ENCODE assay signal across 30 cellular contexts in the genomic region with DNA sequence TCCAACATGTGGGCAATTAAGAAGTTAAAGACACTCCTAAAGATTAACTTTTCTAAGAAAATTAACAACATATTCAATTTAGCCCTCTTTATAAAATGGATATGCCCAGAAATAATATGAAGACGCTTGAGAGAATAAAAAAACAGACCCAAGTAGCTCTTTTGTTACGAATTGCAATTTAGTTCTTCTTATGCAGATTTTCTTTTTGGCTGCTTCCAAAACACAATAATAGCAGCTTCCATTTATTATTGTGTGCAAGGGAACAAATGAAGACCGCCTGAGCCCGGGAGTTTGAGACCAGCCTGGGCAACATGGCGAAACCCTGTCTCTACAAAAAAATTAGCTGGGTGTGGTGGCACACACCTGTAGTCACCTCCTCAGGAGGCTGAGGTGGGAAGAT. TPM values are rescaled to one million over a fixed set of nuclear protein-coding genes. Genes with fewer than 3 reads are reported as not detected.
A peak's percentile ranks its signal among the peaks of the same experiment; 100 is the strongest.
DNase-seq lines count a peak whose midpoint lies in the region; ATAC-seq, FAIRE-seq and TF ChIP-seq lines count a peak whose summit lies in the region.
"Had no signal": no experiment of that assay in that cellular context is flagged by ENCODE, and none has a peak within 500 bp of the region (broad histone marks: within the 10 kb centered on the region; RNA-seq: fewer than 3 reads in every experiment).

No MANE protein-coding gene starts in this region.

- no peak overlapping the region for H3K4me2 ChIP-seq in GM23248 (ENCODE audit: unreplicated experiment)
- no peak overlapping the region for H3K4me2 ChIP-seq in IMR-90 (ENCODE audit: low read depth, low read length)
- no peak overlapping the region for H3K4me2 ChIP-seq in endothelial cell of umbilical vein (ENCODE audit: insufficient read depth, low read length)
- H3K4me2 ChIP-seq: PC-9 had no signal

- H4K91ac ChIP-seq in IMR-90 (ENCODE audit: insufficient read depth, low read depth, low read length), result peak overlapping the region; percentile 90

- no peak for TF ChIP-seq RAD21 in IMR-90 (IDR thresholded peaks at IDR 0.05; ENCODE audit: low read length)

- H3K4me3 Mint-ChIP-seq in activated CD4-positive, alpha-beta memory T cell treated with anti-CD3 and anti-CD28 coated beads for 36 hours, result no peak overlapping the region
- H3K4me3 Mint-ChIP-seq: CD14-positive monocyte; CD8-positive, alpha-beta memory T cell; H9; T-helper 17 cell had no signal

- no peak overlapping the region; the same call in 1 of the 2 replicates for H3K23ac ChIP-seq in IMR-90 (ENCODE audit: low read depth, low read length)

- H3K79me1 ChIP-seq in IMR-90 (ENCODE audit: low read depth in 1 of 2, low read length in 2 of 2), result peaks cover 25 to 66% of the 10 kb centered on the region in 2 experiments

- peak overlapping the region; percentile 98 for H3K27ac ChIP-seq in GM23248
- 0 out of 2 replicates have a peak overlapping the region, but pooled peaks have one; percentile 13 for H3K27ac ChIP-seq in IMR-90 (ENCODE audit: insufficient read depth, low read length)
- H3K27ac ChIP-seq in endothelial cell of umbilical vein (ENCODE audit: insufficient read depth, low read depth, low read length), result peak overlapping the region; percentile 14
- H3K27ac ChIP-seq: HL-60, SK-N-MC had no signal

- peaks cover 90% of the 10 kb centered on the region for H3F3A ChIP-seq in GM23248 (ENCODE audit: insufficient read depth)

- H3K79me2 ChIP-seq in GM23248 (ENCODE audit: insufficient read depth), result peaks cover 68% of the 10 kb centered on the region
- peaks cover 31% of the 10 kb centered on the region for H3K79me2 ChIP-seq in endothelial cell of umbilical vein (ENCODE audit: control insufficient read depth, insufficient read depth, low read length)

- in situ Hi-C loops in GM23248 (cut with MboI) (no loop called here), IMR-90 (cut with MboI; ENCODE audit: low sequenced_read_pairs) (no loop called here)

- CTCF ChIA-PET in IMR-90 (lab: Yijun Ruan, JAX), result no interaction called here
- CTCF ChIA-PET in endothelial cell of umbilical vein (lab: Charles Lee), result no interaction called here
- CTCF ChIA-PET in activated CD4-positive, alpha-beta memory T cell treated with anti-CD3 and anti-CD28 coated beads for 36 hours (lab: Charles Lee), result no interaction called here

- H3K27ac Mint-ChIP-seq in activated CD4-positive, alpha-beta memory T cell treated with anti-CD3 and anti-CD28 coated beads for 36 hours, result no peak overlapping the region
- H3K27ac Mint-ChIP-seq: CD14-positive monocyte; CD8-positive, alpha-beta memory T cell; H9; T-helper 17 cell had no signal

- no peak overlapping the region for H2AK9ac ChIP-seq in IMR-90 (replicated peaks; ENCODE audit: low read depth, low read length, poor library complexity)

- H4K20me1 ChIP-seq in GM23248 (ENCODE audit: insufficient read depth) (no peaks in the 10 kb centered on the region), IMR-90 (ENCODE audit: insufficient read depth, low read length) (no peaks in the 10 kb centered on the region), endothelial cell of umbilical vein (replicated peaks; ENCODE audit: control insufficient read depth, extremely low read depth, insufficient read depth, low read length) (no peaks in the 10 kb centered on the region)

- H2AFZ ChIP-seq in GM23248 (no peak overlapping the region), IMR-90 (replicated peaks; ENCODE audit: low read length, poor library complexity) (no peak overlapping the region), endothelial cell of umbilical vein (ENCODE audit: low read depth, low read length) (no peak overlapping the region)
- H2AFZ ChIP-seq: PC-9 had no signal

- H3K9ac ChIP-seq in GM23248, result no peak overlapping the region
- no peak overlapping the region for H3K9ac ChIP-seq in IMR-90 (ENCODE audit: low read depth, low read length)
- H3K9ac ChIP-seq in endothelial cell of umbilical vein (replicated peaks; ENCODE audit: extremely low read depth, insufficient read depth, low read length), result no peak overlapping the region

- H3K14ac ChIP-seq in IMR-90 (replicated peaks; ENCODE audit: low read depth, low read length), result peak overlapping the region; percentile 65; the same call in 1 of the 2 replicates

- H3K9me1 ChIP-seq in IMR-90 (ENCODE audit: insufficient read depth, low read length) (peaks cover 13% of the 10 kb centered on the region), endothelial cell of umbilical vein (replicated peaks; ENCODE audit: control insufficient read depth, extremely low read depth, insufficient read depth, low read length) (no peaks in the 10 kb centered on the region)

- no peaks in the 10 kb centered on the region for H3K9me2 ChIP-seq in GM23248 (ENCODE audit: insufficient read depth)

- TF ChIP-seq POLR2A in IMR-90 (IDR thresholded peaks at IDR 0.05; ENCODE audit: low read depth, low read length), result no peak
- TF ChIP-seq POLR2A in endothelial cell of umbilical vein (IDR thresholded peaks at IDR 0.05; ENCODE audit: low read depth, low read length), result no peak

- POLR2A ChIA-PET in IMR-90 (lab: Charles Lee; ENCODE audit: unreplicated experiment) (no interaction called here), endothelial cell of umbilical vein (lab: Charles Lee) (no interaction called here)
- POLR2A ChIA-PET in activated CD4-positive, alpha-beta memory T cell treated with anti-CD3 and anti-CD28 coated beads for 36 hours (lab: Charles Lee), result no interaction called here

- H3K4me3 ChIP-seq in GM23248 (no peak overlapping the region), IMR-90 (ENCODE audit: insufficient read depth, low read depth, low read length) (no peak overlapping the region), endothelial cell of umbilical vein (replicated peaks in 1 of 3; ENCODE audit: insufficient read depth in 1 of 3, low read depth in 1 of 3, low read length in 3 of 3) (no peak overlapping the region)
- H3K4me3 ChIP-seq: PC-9, SK-N-MC had no signal

- peak overlapping the region; percentile 98 for H3K4ac ChIP-seq in IMR-90 (ENCODE audit: low read depth, low read length)

- no peak for TF ChIP-seq CTCF in IMR-90 (conservative IDR thresholded peaks at IDR 0.05; ENCODE audit: low read depth, low read length)
- TF ChIP-seq CTCF in endothelial cell of umbilical vein (IDR thresholded peaks at IDR 0.05; ENCODE audit: extremely low read depth in 1 of 2, insufficient read depth in 1 of 2, low read depth in 1 of 2, low read length in 2 of 2), result no peak

- H4K8ac ChIP-seq in IMR-90 (ENCODE audit: low read depth in 2 of 2, low read length in 2 of 2), result peak overlapping the region in 1 of 2 experiments; percentile 85; a peak in 2 of 4 replicates

- FAIRE-seq in endothelial cell of umbilical vein (lab: Jason Lieb, UNC), result no peak
- FAIRE-seq: GM12892, GM19239 had no signal

- no peaks in the 10 kb centered on the region for H3K27me3 ChIP-seq in GM23248 (replicated peaks; ENCODE audit: insufficient read depth)
- no peaks in the 10 kb centered on the region for H3K27me3 ChIP-seq in IMR-90 (ENCODE audit: control insufficient read depth, insufficient read depth, low read length)
- H3K27me3 ChIP-seq in endothelial cell of umbilical vein (ENCODE audit: control insufficient read depth in 2 of 2, insufficient read depth in 2 of 2, low read length in 2 of 2), result no peaks in the 10 kb centered on the region
- H3K27me3 ChIP-seq: BE2C had no signal

- H3K36me3 Mint-ChIP-seq in activated CD4-positive, alpha-beta memory T cell treated with anti-CD3 and anti-CD28 coated beads for 36 hours, result no peaks in the 10 kb centered on the region
- H3K36me3 Mint-ChIP-seq: CD14-positive monocyte had no signal

- H3K9me3 Mint-ChIP-seq in activated CD4-positive, alpha-beta memory T cell treated with anti-CD3 and anti-CD28 coated beads for 36 hours, result no peaks in the 10 kb centered on the region
- H3K9me3 Mint-ChIP-seq: CD14-positive monocyte had no signal

- peaks cover 5% of the 10 kb centered on the region for H3K36me3 ChIP-seq in GM23248 (ENCODE audit: low read depth)
- 0 out of 2 replicates have a peak, but pooled peaks cover 1% of the 10 kb centered on the region for H3K36me3 ChIP-seq in IMR-90 (ENCODE audit: control insufficient read depth, insufficient read depth, low read length)
- H3K36me3 ChIP-seq in endothelial cell of umbilical vein (ENCODE audit: control insufficient read depth in 2 of 2, extremely low read depth in 1 of 2, insufficient read depth in 2 of 2, low read length in 2 of 2), result no peaks in the 10 kb centered on the region
- H3K36me3 ChIP-seq: BE2C had no signal

- H3K9me3 ChIP-seq in GM23248 (ENCODE audit: low read depth), result no peaks in the 10 kb centered on the region
- H3K9me3 ChIP-seq in IMR-90 (ENCODE audit: control insufficient read depth, insufficient read depth, low read length), result no peaks in the 10 kb centered on the region
- no peaks in the 10 kb centered on the region for H3K9me3 ChIP-seq in endothelial cell of umbilical vein (replicated peaks; ENCODE audit: control insufficient read depth, insufficient read depth, low read length)
- H3K9me3 ChIP-seq: BE2C had no signal

- DNase-seq in GM23248 (no peak), IMR-90 (no peak), endothelial cell of umbilical vein (ENCODE audit: low read depth, low spot score) (no peak), GOT3 (lab: John Stamatoyannopoulos, UW) (no peak), NCI-H1436 treated with DMSO at 0.1 percent for 48 hours (lab: John Stamatoyannopoulos, UW) (no peak)
- DNase-seq in activated CD4-positive, alpha-beta memory T cell treated with anti-CD3 and anti-CD28 coated beads for 36 hours, result no peak
- DNase-seq: ACHN; BE2C; CD8-positive, alpha-beta memory T cell; DMS153; DND-41; H9; Karpas-422; MV-4-11; NCI-H1105; NCI-H146; NCI-H1930; NCI-H446 treated with DMSO at 0.1 percent for 48 hours; NCI-H526; NK-92 treated with Interleukin-12 subunit alpha and Interleukin-12 subunit beta, amount 100 ng/mL, for 24 hours; PC-9; RPMI8226; SHP77; T-helper 17 cell had no signal

- H3K27me3 Mint-ChIP-seq in activated CD4-positive, alpha-beta memory T cell treated with anti-CD3 and anti-CD28 coated beads for 36 hours, result peaks cover 21% of the 10 kb centered on the region

- H2BK15ac ChIP-seq in IMR-90 (ENCODE audit: low read depth, low read length), result peak overlapping the region; percentile 78; the same call in 1 of the 3 replicates

- peaks cover 84% of the 10 kb centered on the region for H3K4me1 ChIP-seq in GM23248 (ENCODE audit: insufficient read depth)
- peaks cover 36% of the 10 kb centered on the region for H3K4me1 ChIP-seq in IMR-90 (ENCODE audit: control insufficient read depth, insufficient read depth, low read length)
- H3K4me1 ChIP-seq in endothelial cell of umbilical vein (ENCODE audit: control insufficient read depth, extremely low read depth, insufficient read depth, low read length), result peaks cover 83% of the 10 kb centered on the region
- H3K4me1 ChIP-seq: BE2C had no signal

- intact Hi-C loops in IMR-90 (cut with micrococcal nuclease) (no loop called here), endothelial cell of umbilical vein (cut with micrococcal nuclease) (loop anchor here (5.0 kb wide), 1 partner anchor 755 kb away; a partner anchor contains a TSS)
- intact Hi-C loops in activated CD4-positive, alpha-beta memory T cell treated with anti-CD3 and anti-CD28 coated beads for 36 hours (cut with micrococcal nuclease), result no loop called here

- H2BK120ac ChIP-seq in IMR-90 (ENCODE audit: low read depth, low read length), result peak overlapping the region; percentile 99

- peak overlapping the region; percentile 98 for H2AK5ac ChIP-seq in IMR-90 (ENCODE audit: low read depth, low read length)

- peak overlapping the region; percentile 98; the same call in 1 of the 2 replicates for H2BK20ac ChIP-seq in IMR-90 (ENCODE audit: low read depth, low read length)

- no peak for ATAC-seq in IMR-90 (ENCODE audit: low read depth)
- ATAC-seq in GM18511 (IDR thresholded peaks at IDR 0.05; ENCODE audit: unreplicated experiment), result no peak
- ATAC-seq: T-helper 17 cell had no signal

- peak overlapping the region; percentile 100 for H2BK5ac ChIP-seq in IMR-90 (ENCODE audit: low read depth, low read length, poor library complexity, severe bottlenecking)

- BruUV-seq in IMR-90 (replicated peaks; lab: Mats Ljungman, UMichigan), result no TSS peak
- BruUV-seq in endothelial cell of umbilical vein (replicated peaks; lab: Mats Ljungman, UMichigan), result no TSS peak

- H3K56ac ChIP-seq in IMR-90 (ENCODE audit: extremely low read depth, insufficient read depth, low read length), result no peak overlapping the region

- no peak overlapping the region; the same call in 1 of the 2 replicates for H3K18ac ChIP-seq in IMR-90 (ENCODE audit: low read depth, low read length)

- peak overlapping the region; percentile 69; the same call in 1 of the 2 replicates for H4K5ac ChIP-seq in IMR-90 (ENCODE audit: low read depth, low read length)

- 97 to 99% methylated on average over 5 of the region's 5 CpGs for WGBS in GM23248 (ENCODE audit: low coverage in 1 of 2, low lambda C conversion rate in 2 of 2, missing lambda C conversion rate in 2 of 2), 2 experiments
- no CpG with 5 or more reads among the region's 5 CpGs for WGBS in IMR-90 (ENCODE audit: extremely low coverage in 2 of 2, insufficient read length in 1 of 2), 2 experiments

- H3K4me1 Mint-ChIP-seq in activated CD4-positive, alpha-beta memory T cell treated with anti-CD3 and anti-CD28 coated beads for 36 hours (ENCODE audit: low read depth), result no peaks in the 10 kb centered on the region
- H3K4me1 Mint-ChIP-seq: CD14-positive monocyte; CD8-positive, alpha-beta memory T cell; T-helper 17 cell had no signal

- dilution Hi-C loops in IMR-90 (cut with HindIII; ENCODE audit: low sequenced_read_pairs, unreplicated experiment), result no loop called here
- dilution Hi-C loops in endothelial cell of umbilical vein (cut with MboI; ENCODE audit: extremely low pct_ligation_motif_present, low sequenced_read_pairs), result no loop called here

RNA-seq across cellular contexts. Expression of a gene that starts 50.4 kb away (rescaled TPM):
- total RNA-seq in GM23248 (2014; rRNA removed; shearing (Covaris generic)), result 45.5 and 51.4 TPM in 2 replicates
- polyA plus RNA-seq in GM23248 (2016; fragmentation: Nextera tagmentation; extraction: Ambion mirVana), result 70.7 and 74.2 TPM in 2 replicates
- 30.5 and 51.4 TPM in 2 replicates for total RNA-seq in IMR-90 (2012; rRNA removed)
- 11.2 and 15.3 TPM in 2 replicates for polyA plus RNA-seq in IMR-90 (2012; rRNA removed)
- polyA plus RNA-seq in IMR-90 (2012; cell fraction: cytosol; rRNA removed), result 3.2 and 4.2 TPM in 2 replicates
- 4.7 and 10.9 TPM in 2 replicates for polyA plus RNA-seq in IMR-90 (2012; cell fraction: nucleus; rRNA removed; ENCODE audit: low replicate concordance)
- total RNA-seq in endothelial cell of umbilical vein, result 74.5 and 78.6 TPM in 2 replicates
- 16.1 and 21.5 TPM in 2 replicates for polyA plus RNA-seq in endothelial cell of umbilical vein
- polyA plus RNA-seq in endothelial cell of umbilical vein (2011; cell fraction: cytosol; rRNA removed), result 19.8 and 20.6 TPM in 2 replicates
- polyA plus RNA-seq in endothelial cell of umbilical vein (2011; cell fraction: nucleus; rRNA removed), result 20.5 and 20.7 TPM in 2 replicates
- 34.1 and 55.5 TPM in 2 replicates for polyA plus RNA-seq in endothelial cell of umbilical vein (2012)
- 34.3 and 40.4 TPM in 2 replicates for polyA minus RNA-seq in endothelial cell of umbilical vein
- 9.3 TPM for polyA minus RNA-seq in endothelial cell of umbilical vein (2011; cell fraction: cytosol; rRNA and poly(A)+ RNA removed)
- 62.3 and 75.3 TPM in 2 replicates for polyA minus RNA-seq in endothelial cell of umbilical vein (2011; cell fraction: nucleus; rRNA and poly(A)+ RNA removed)
- total RNA-seq in activated CD4-positive, alpha-beta memory T cell treated with anti-CD3 and anti-CD28 coated beads for 36 hours, result 10 to 100 TPM; 31.1 to 31.5 TPM

Comparison
In these comparisons a context has a peak if more than half of its experiments do, and no peak if none do; other contexts are left out.
1. H3K27ac ChIP-seq: peak in every context shown above with its lines; median percentile 98 in GM23248; 14 in endothelial cell of umbilical vein; 13 in IMR-90.